Comparison of ENCODE assay signal across 22 cellular contexts in genomic region chr7:158498443-158499108, GRCh38.
"Had no signal": no experiment of that assay in that cellular context is flagged by ENCODE, and none has a peak within 500 bp of the region (broad histone marks: within the 10 kb centered on the region; RNA-seq: fewer than 3 reads in every experiment).

No MANE protein-coding gene starts in this region.

- DNase-seq: activated CD4-positive, alpha-beta T cell treated with anti-CD3 and anti-CD28 coated beads for 1 hour; activated CD8-positive, alpha-beta memory T cell treated with anti-CD3 and anti-CD28 coated beads, Interleukin-2, amount 10 ng/mL, durations not matched to agents 7 days and 5 days; activated CD8-positive, alpha-beta T cell treated with anti-CD3 and anti-CD28 coated beads, Interleukin-2, amount 10 ng/mL, durations not matched to agents 7 days and 5 days; activated T-cell treated with anti-CD3 and anti-CD28 coated beads, Interleukin-2, amount 50 U/mL, for 48 hours; anterior cingulate cortex; colonic mucosa; effector CD8-positive, alpha-beta T cell; esophagus squamous epithelium; foreskin melanocyte; glutamatergic neuron; islet precursor cell; left ventricle myocardium superior; stimulated activated CD4-positive, alpha-beta T cell treated with anti-CD3 and anti-CD28 coated beads, Interleukin-4, amount 100 ng/mL, for 24 hours; T-helper 2 cell; trophoblast cell had no signal

- H3K9me3 ChIP-seq: colonic mucosa, esophagus squamous epithelium, thoracic aorta had no signal

- H3K4me3 ChIP-seq: colonic mucosa, esophagus squamous epithelium, skin epidermis, thoracic aorta had no signal

- H3K36me3 ChIP-seq: colonic mucosa, esophagus squamous epithelium, thoracic aorta had no signal

- H3K27me3 ChIP-seq: colonic mucosa had no signal

- H3K27ac ChIP-seq: colonic mucosa, epithelial cell of prostate, esophagus squamous epithelium, skin epidermis, thoracic aorta had no signal

- ATAC-seq: activated CD8-positive, alpha-beta memory T cell treated with anti-CD3 and anti-CD28 coated beads, Interleukin-2, amount 10 ng/mL, durations not matched to agents 7 days and 5 days; activated CD8-positive, alpha-beta T cell treated with anti-CD3 and anti-CD28 coated beads, Interleukin-2, amount 10 ng/mL, durations not matched to agents 7 days and 5 days; left ventricle myocardium superior; sciatic nerve; stimulated activated effector memory CD8-positive, alpha-beta T cell treated with anti-CD3 and anti-CD28 coated beads, Interleukin-12 subunit alpha, Interleukin-12 subunit beta, amount 100 ng/mL, for 72 hours had no signal

- H3K4me1 ChIP-seq: colonic mucosa had no signal

- FAIRE-seq: endometrium, urothelium cell line had no signal
